Comparison of ENCODE assay signal across 8 cellular contexts in genomic region chr7:136605532-136606329, GRCh38.
"Had no signal": no experiment of that assay in that cellular context is flagged by ENCODE, and none has a peak within 500 bp of the region (broad histone marks: within the 10 kb centered on the region; RNA-seq: fewer than 3 reads in every experiment).

No MANE protein-coding gene starts in this region.

- H2AFZ ChIP-seq: GM23248 had no signal

- H3K4me3 ChIP-seq: GM23248 had no signal

- H3K9ac ChIP-seq: GM23248 had no signal

- FAIRE-seq: H54 had no signal

- DNase-seq: GM23248, GOT3, H9, HCEC 1CT, Kasumi-1, KG1 had no signal

- H3K27ac ChIP-seq: GM23248, HL-60 had no signal
